In the genomic region with DNA sequence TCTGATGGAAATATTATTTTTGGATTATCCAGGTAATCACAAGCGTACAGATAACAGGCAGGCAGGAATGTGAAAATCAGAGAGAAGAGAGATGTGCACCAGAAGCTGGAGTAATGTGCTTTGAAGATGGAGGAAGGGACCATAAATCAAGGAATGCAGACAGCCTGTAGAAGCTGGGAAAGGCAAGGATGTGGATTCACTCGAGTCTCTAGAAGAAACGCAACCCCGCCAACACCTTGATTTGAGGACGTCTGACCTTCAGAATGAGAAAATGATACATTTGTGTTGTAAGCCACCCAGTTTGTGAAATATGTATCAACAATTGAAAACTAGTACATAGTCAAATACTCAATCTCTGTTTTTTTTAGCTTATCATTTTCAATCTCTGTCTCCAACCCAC, we compare ENCODE assay signal across 16 cellular contexts.
DNase-seq lines count a peak whose midpoint lies in the region; ATAC-seq, FAIRE-seq and TF ChIP-seq lines count a peak whose summit lies in the region.
"Had no signal": no experiment of that assay in that cellular context is flagged by ENCODE, and none has a peak within 500 bp of the region (broad histone marks: within the 10 kb centered on the region; RNA-seq: fewer than 3 reads in every experiment).

No MANE protein-coding gene starts in this region.

- peaks cover 35% of the 10 kb centered on the region for H3K4me1 Mint-ChIP-seq in GM23338
- H3K4me1 Mint-ChIP-seq: CD4-positive, alpha-beta memory T cell had no signal

- peak overlapping the region; percentile 61; the same call in 1 of the 2 replicates for H2BK15ac ChIP-seq in H1 (ENCODE audit: low read length)
- H2BK15ac ChIP-seq in mesendoderm (replicated peaks; ENCODE audit: low read depth), result no peak overlapping the region

- no peak overlapping the region for H3K9ac ChIP-seq in H1 (replicated peaks in 1 of 4; ENCODE audit: extremely low read depth in 1 of 4, low read depth in 3 of 4, low read length in 3 of 4)
- H3K9ac ChIP-seq in mesendoderm (ENCODE audit: low read length), result no peak overlapping the region
- H3K9ac ChIP-seq in GM23248, result no peak overlapping the region

- H3K56ac ChIP-seq in H1 (replicated peaks; ENCODE audit: insufficient read length, low read depth, low read length), result no peak overlapping the region
- H3K56ac ChIP-seq in mesendoderm (ENCODE audit: low read length), result no peak overlapping the region

- H3K4ac ChIP-seq in H1 (replicated peaks; ENCODE audit: insufficient read length, low read depth, low read length) (no peak overlapping the region), mesendoderm (ENCODE audit: low read depth, low read length) (no peak overlapping the region)

- no peak for TF ChIP-seq RAD21 in H1 (IDR thresholded peaks at IDR 0.05 in 1 of 2, conservative IDR thresholded peaks at IDR 0.05 in 1 of 2; ENCODE audit: low read depth in 2 of 2, low read length in 2 of 2)

- H2BK12ac ChIP-seq in H1 (ENCODE audit: low read depth, low read length), result peak overlapping the region; percentile 82; the same call in 1 of the 2 replicates

- H3K4me3 Mint-ChIP-seq in GM23338, result no peak overlapping the region
- H3K4me3 Mint-ChIP-seq: CD4-positive, alpha-beta memory T cell had no signal

- H3K36me3 Mint-ChIP-seq in GM23338 (ENCODE audit: low read depth), result no peaks in the 10 kb centered on the region
- H3K36me3 Mint-ChIP-seq: CD4-positive, alpha-beta memory T cell had no signal

- H3K36me3 ChIP-seq in GM23338 (ENCODE audit: insufficient read depth) (no peaks in the 10 kb centered on the region), H1 (ENCODE audit: control insufficient read depth in 2 of 4, insufficient read depth in 4 of 4, low read length in 3 of 4) (no peaks in the 10 kb centered on the region), mesendoderm (ENCODE audit: control insufficient read depth, insufficient read depth, low read length) (no peaks in the 10 kb centered on the region), GM23248 (ENCODE audit: low read depth) (no peaks in the 10 kb centered on the region)
- H3K36me3 ChIP-seq: HAP-1 had no signal

- H3K23ac ChIP-seq in H1 (ENCODE audit: insufficient read length), result no peak overlapping the region
- H3K23ac ChIP-seq in mesendoderm (ENCODE audit: low read length), result no peak overlapping the region

- no peak overlapping the region for H4K91ac ChIP-seq in H1 (replicated peaks; ENCODE audit: insufficient read length, low read length)

- no peak overlapping the region for H3K27ac ChIP-seq in GM23338 (ENCODE audit: low read depth)
- H3K27ac ChIP-seq in H1 (ENCODE audit: low read depth, low read length), result no peak overlapping the region
- no peak overlapping the region for H3K27ac ChIP-seq in mesendoderm (ENCODE audit: low read depth, low read length)
- H3K27ac ChIP-seq in GM23248, result no peak overlapping the region

- H4K20me1 ChIP-seq in GM23338 (replicated peaks; ENCODE audit: insufficient read depth) (no peaks in the 10 kb centered on the region), H1 (replicated peaks in 1 of 2; ENCODE audit: control insufficient read depth in 1 of 2, insufficient read depth in 2 of 2, low read length in 2 of 2) (no peaks in the 10 kb centered on the region), GM23248 (ENCODE audit: insufficient read depth) (no peaks in the 10 kb centered on the region)

- DNase-seq in ELF-1 (ENCODE audit: low read depth, low spot score) (peak; percentile 7), GM23338 (ENCODE audit: low spot score) (peak; percentile 30), H1 (ENCODE audit: low read depth in 1 of 2, low spot score in 2 of 2) (no peak), mesendoderm (peak; percentile 56), GM23248 (no peak)
- DNase-seq: C1 segment of cervical spinal cord; CD4-positive, alpha-beta memory T cell; COR-L47; DMS79; EL had no signal

- H3K4me1 ChIP-seq in GM23338 (ENCODE audit: insufficient read depth) (peaks cover 16% of the 10 kb centered on the region), H1 (replicated peaks in 1 of 4; ENCODE audit: control insufficient read depth in 3 of 4, insufficient read depth in 4 of 4, low read length in 3 of 4) (peaks cover under 1 to 10% (median 9%) of the 10 kb centered on the region in 4 experiments; a peak in 5 of 7 replicates), mesendoderm (ENCODE audit: control insufficient read depth, low read depth, low read length) (peaks cover 3% of the 10 kb centered on the region), GM23248 (ENCODE audit: insufficient read depth) (peaks cover 13% of the 10 kb centered on the region)

- H2BK20ac ChIP-seq in H1 (ENCODE audit: low read length), result 0 out of 2 replicates have a peak overlapping the region, but pooled peaks have one; percentile 0

- TF ChIP-seq CTCF in GM23338 (conservative IDR thresholded peaks at IDR 0.05; ENCODE audit: low read depth in 2 of 2) (no peak), H1 (IDR thresholded peaks at IDR 0.05; ENCODE audit: control extremely low read depth in 1 of 3, insufficient read depth in 1 of 3, low read depth in 1 of 3, low read length in 3 of 3) (no peak)

- no peak for FAIRE-seq in H1 (lab: Jason Lieb, UNC)
- FAIRE-seq: GM12892, H54 had no signal

- H2BK5ac ChIP-seq in H1 (ENCODE audit: low read depth, low read length) (no peak overlapping the region), mesendoderm (ENCODE audit: low read length) (no peak overlapping the region)

- H3K27me3 Mint-ChIP-seq in GM23338 (ENCODE audit: insufficient read depth, low read depth, poor library complexity), result no peaks in the 10 kb centered on the region
- H3K27me3 Mint-ChIP-seq: CD4-positive, alpha-beta memory T cell had no signal

- in situ Hi-C loops in GM23248 (cut with MboI), result no loop called here

- POLR2A ChIA-PET in H1 (lab: Charles Lee; ENCODE audit: partially characterized antibody), result interaction anchor here (0.6 kb wide), 1 partner anchor 55 kb away, joined by 4 read pairs; no protein-coding TSS in a partner anchor

- ATAC-seq in GM23338 (no peak), HG03520 (IDR thresholded peaks at IDR 0.05; ENCODE audit: unreplicated experiment) (no peak), HG03045 (IDR thresholded peaks at IDR 0.05; ENCODE audit: unreplicated experiment) (no peak), HG03135 (IDR thresholded peaks at IDR 0.05; ENCODE audit: unreplicated experiment) (no peak)

- H3K18ac ChIP-seq in H1 (ENCODE audit: extremely low read depth, low read length), result no peak overlapping the region
- H3K18ac ChIP-seq in mesendoderm (ENCODE audit: low read length), result no peak overlapping the region

- no peak for TF ChIP-seq EP300 in H1 (IDR thresholded peaks at IDR 0.05; ENCODE audit: borderline replicate concordance in 1 of 2, low read depth in 2 of 2, low read length in 2 of 2)

- CTCF ChIA-PET in H1 (lab: Charles Lee; ENCODE audit: partially characterized antibody), result no interaction called here

- 89% methylated on average over 5 of the region's 5 CpGs; no CpG with 5 or more reads in 1 of the 2 experiments for WGBS in H1 (ENCODE audit: extremely low coverage in 1 of 2, insufficient coverage in 1 of 2, insufficient read length in 1 of 2, insufficient replicate concordance in 2 of 2, low coverage in 1 of 2, low lambda C conversion rate in 2 of 2, missing lambda C conversion rate in 1 of 2), 2 experiments
- WGBS in mesendoderm (ENCODE audit: extremely low coverage, insufficient coverage, low lambda C conversion rate), result no CpG with 5 or more reads among the region's 5 CpGs
- WGBS in GM23248 (ENCODE audit: low coverage in 1 of 2, low lambda C conversion rate in 2 of 2, missing lambda C conversion rate in 2 of 2), 2 experiments, result 79 to 82% methylated on average over 5 of the region's 5 CpGs

- H3K14ac ChIP-seq in H1 (ENCODE audit: insufficient read length), result no peak overlapping the region

- no peak for TF ChIP-seq POLR2A in H1 (IDR thresholded peaks at IDR 0.05; ENCODE audit: control extremely low read depth in 1 of 2, low read depth in 2 of 2, low read length in 2 of 2)

- H4K8ac ChIP-seq in H1 (ENCODE audit: extremely low read depth, insufficient read depth, low read length) (no peak overlapping the region), mesendoderm (ENCODE audit: low read depth, low read length) (no peak overlapping the region)

- H3K79me2 ChIP-seq in GM23338 (replicated peaks; ENCODE audit: insufficient read depth) (no peaks in the 10 kb centered on the region), H1 (ENCODE audit: control insufficient read depth in 1 of 2, insufficient read depth in 2 of 2, low read length in 2 of 2) (no peaks in the 10 kb centered on the region), mesendoderm (ENCODE audit: control insufficient read depth, insufficient read depth, low read length) (no peaks in the 10 kb centered on the region), GM23248 (ENCODE audit: insufficient read depth) (no peaks in the 10 kb centered on the region)

- H3K9me3 ChIP-seq in H1 (ENCODE audit: insufficient read depth in 2 of 2, low read depth in 1 of 2, low read length in 1 of 2), result no peaks in the 10 kb centered on the region
- no peaks in the 10 kb centered on the region for H3K9me3 ChIP-seq in GM23248 (ENCODE audit: low read depth)
- H3K9me3 ChIP-seq: HAP-1 had no signal

- H3K27me3 ChIP-seq in GM23338 (ENCODE audit: insufficient read depth) (no peaks in the 10 kb centered on the region), H1 (replicated peaks in 1 of 4; ENCODE audit: control insufficient read depth in 3 of 4, extremely low read depth in 1 of 4, insufficient read depth in 3 of 4, low read length in 3 of 4) (no peaks in the 10 kb centered on the region), mesendoderm (ENCODE audit: insufficient read depth, low read length, poor library complexity) (no peaks in the 10 kb centered on the region), GM23248 (replicated peaks; ENCODE audit: insufficient read depth) (0 out of 2 replicates have a peak, but pooled peaks cover 8% of the 10 kb centered on the region)

- H2BK120ac ChIP-seq in H1 (replicated peaks; ENCODE audit: low read depth, low read length) (no peak overlapping the region), mesendoderm (ENCODE audit: low read depth, low read length) (no peak overlapping the region)

- H3K9me3 Mint-ChIP-seq in GM23338, result no peaks in the 10 kb centered on the region

- no peak overlapping the region for H3K4me3 ChIP-seq in GM23338
- H3K4me3 ChIP-seq in H1 (ENCODE audit: extremely low read depth in 1 of 4, insufficient read depth in 2 of 4, low read depth in 3 of 4, low read length in 4 of 4), result no peak overlapping the region
- H3K4me3 ChIP-seq in mesendoderm (ENCODE audit: low read length), result no peak overlapping the region
- no peak overlapping the region for H3K4me3 ChIP-seq in GM23248
- H3K4me3 ChIP-seq: HAP-1 had no signal

- H2AK5ac ChIP-seq in H1 (ENCODE audit: low read depth, low read length), result no peak overlapping the region
- no peak overlapping the region for H2AK5ac ChIP-seq in mesendoderm (ENCODE audit: low read length)

- H3F3A ChIP-seq in GM23338 (replicated peaks; ENCODE audit: low read depth) (no peaks in the 10 kb centered on the region), GM23248 (ENCODE audit: insufficient read depth) (peaks cover 11% of the 10 kb centered on the region)

- no peak overlapping the region for H2AFZ ChIP-seq in GM23338
- peak overlapping the region; percentile 45; the same call in 1 of the 2 replicates for H2AFZ ChIP-seq in H1 (ENCODE audit: low read length)
- no peak overlapping the region for H2AFZ ChIP-seq in GM23248

- H3K79me1 ChIP-seq in H1 (ENCODE audit: low read depth, low read length) (no peaks in the 10 kb centered on the region), mesendoderm (ENCODE audit: low read length) (no peaks in the 10 kb centered on the region)

- H4K5ac ChIP-seq in H1 (ENCODE audit: insufficient read length, low read depth, low read length) (no peak overlapping the region), mesendoderm (ENCODE audit: low read length) (no peak overlapping the region)

- H3K9me2 ChIP-seq in GM23338 (ENCODE audit: insufficient read depth), result peaks cover 19% of the 10 kb centered on the region; the same call in 1 of the 2 replicates
- no peaks in the 10 kb centered on the region for H3K9me2 ChIP-seq in GM23248 (ENCODE audit: insufficient read depth)

- no peak overlapping the region for H3K4me2 ChIP-seq in GM23338
- H3K4me2 ChIP-seq in H1 (ENCODE audit: insufficient read depth in 1 of 2, low read depth in 2 of 2, low read length in 2 of 2), result no peak overlapping the region
- H3K4me2 ChIP-seq in mesendoderm (ENCODE audit: low read length), result no peak overlapping the region
- H3K4me2 ChIP-seq in GM23248 (ENCODE audit: unreplicated experiment), result no peak overlapping the region

- no peaks in the 10 kb centered on the region for H3K23me2 ChIP-seq in H1 (ENCODE audit: low read depth, low read length)

- no peak overlapping the region for H3K27ac Mint-ChIP-seq in GM23338
- H3K27ac Mint-ChIP-seq: CD4-positive, alpha-beta memory T cell had no signal

Comparison
In these comparisons a context has a peak if more than half of its experiments do, and no peak if none do; other contexts are left out.
1. DNase-seq: peak in ELF-1 (single experiment), GM23338 (single experiment) and mesendoderm (single experiment); none in H1 (0 of 2) and GM23248 (single experiment).